Comparison of ENCODE assay signal across 12 cellular contexts in genomic region chr6:44651604-44652003, GRCh38.
"Had no signal": no experiment of that assay in that cellular context is flagged by ENCODE, and none has a peak within 500 bp of the region (broad histone marks: within the 10 kb centered on the region; RNA-seq: fewer than 3 reads in every experiment).

No MANE protein-coding gene starts in this region.

- DNase-seq: activated CD4-positive, alpha-beta T cell treated with anti-CD3 and anti-CD28 coated beads for 1 hour; activated CD4-positive, alpha-beta T cell treated with anti-CD3 and anti-CD28 coated beads, Interleukin-2, amount 50 U/mL, for 48 hours; activated naive CD4-positive, alpha-beta T cell; foreskin melanocyte; head of caudate nucleus; kidney; naive B cell; right cardiac atrium; tibial artery had no signal

- H3K36me3 ChIP-seq: cardiac muscle cell, tibial artery had no signal

- H3K36me3 Mint-ChIP-seq: stimulated activated memory B cell treated with anti-CD40 and anti-IgM and Interleukin-4, amounts not matched to agents 10 μg/mL and 1 μg/mL and 100 μg/mL, for 72 hours had no signal

- H3K4me3 Mint-ChIP-seq: stimulated activated memory B cell treated with anti-CD40 and anti-IgM and Interleukin-4, amounts not matched to agents 10 μg/mL and 1 μg/mL and 100 μg/mL, for 72 hours had no signal

- H3K27ac Mint-ChIP-seq: naive B cell; stimulated activated memory B cell treated with anti-CD40 and anti-IgM and Interleukin-4, amounts not matched to agents 10 μg/mL and 1 μg/mL and 100 μg/mL, for 72 hours had no signal

- H3K9me3 Mint-ChIP-seq: naive B cell had no signal

- H3K27ac ChIP-seq: cardiac muscle cell, tibial artery had no signal

- H3K9me3 ChIP-seq: tibial artery had no signal

- ATAC-seq: right cardiac atrium; stimulated activated memory B cell treated with anti-CD40 and anti-IgM and Interleukin-4, amounts not matched to agents 10 μg/mL and 1 μg/mL and 100 μg/mL, for 72 hours had no signal

- H3K27me3 ChIP-seq: cardiac muscle cell had no signal

- FAIRE-seq: colon, kidney had no signal

- H3K4me3 ChIP-seq: cardiac muscle cell, tibial artery had no signal
